Comparison of ENCODE assay signal across 10 cellular contexts in the genomic region with DNA sequence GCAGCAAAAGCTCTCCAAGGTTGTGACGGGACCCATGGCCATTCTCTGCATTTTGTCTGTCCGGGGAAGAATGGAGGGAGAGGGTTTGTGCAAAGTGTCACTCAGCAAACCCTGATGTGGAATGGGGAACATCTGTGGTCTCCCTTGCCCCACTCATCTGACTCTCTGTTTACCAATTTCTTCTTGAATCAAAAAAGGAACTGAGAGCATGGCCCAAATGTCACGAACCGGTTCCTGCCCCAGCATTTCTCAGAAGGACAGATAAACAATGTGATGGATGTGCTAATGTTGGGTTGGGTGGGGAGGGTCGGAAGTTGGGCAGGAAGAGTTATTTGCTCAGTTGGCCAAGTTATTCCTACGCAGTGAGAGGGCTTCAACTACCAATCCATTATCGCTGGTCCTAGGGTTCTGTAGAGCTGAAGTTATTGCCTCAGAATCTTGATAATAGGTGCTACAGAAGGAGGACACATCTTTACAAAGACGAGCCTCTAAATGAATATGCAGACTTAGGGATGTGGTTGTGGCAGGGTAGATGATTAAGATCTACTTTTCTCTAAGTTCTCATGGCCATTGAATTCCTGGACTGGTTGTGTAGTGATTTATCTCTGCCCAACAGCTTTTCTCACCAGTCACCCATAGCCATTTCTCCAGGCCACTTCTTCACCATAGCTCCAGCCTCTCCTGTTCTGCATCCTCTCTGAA. TPM values are rescaled to one million over a fixed set of nuclear protein-coding genes. Genes with fewer than 3 reads are reported as not detected.
DNase-seq lines count a peak whose midpoint lies in the region; ATAC-seq and TF ChIP-seq lines count a peak whose summit lies in the region.
"Had no signal": no experiment of that assay in that cellular context is flagged by ENCODE, and none has a peak within 500 bp of the region (broad histone marks: within the 10 kb centered on the region; RNA-seq: fewer than 3 reads in every experiment).

No MANE protein-coding gene starts in this region.

- intact Hi-C loops in sciatic nerve (cut with DNase I), result no loop called here

- DNase-seq in effector memory CD8-positive, alpha-beta T cell, result no peak
- DNase-seq in sciatic nerve (ENCODE audit: low spot score), result no peak
- DNase-seq in NCI-H524 (lab: John Stamatoyannopoulos, UW), result no peak
- no peak for DNase-seq in erythroblast (lab: John Stamatoyannopoulos, UW)
- DNase-seq: NCI-H226 had no signal

- H3K27me3 Mint-ChIP-seq in effector memory CD8-positive, alpha-beta T cell, result no peaks in the 10 kb centered on the region

- peaks cover 5% of the 10 kb centered on the region for H3K36me3 Mint-ChIP-seq in effector memory CD8-positive, alpha-beta T cell (ENCODE audit: insufficient read depth)

- peak overlapping the region; percentile 82 to 89 for H3K27ac Mint-ChIP-seq in effector memory CD8-positive, alpha-beta T cell

- ATAC-seq in GM18498 (IDR thresholded peaks at IDR 0.05; ENCODE audit: unreplicated experiment) (peak; percentile 24), HG03521 (IDR thresholded peaks at IDR 0.05; ENCODE audit: unreplicated experiment) (peak; percentile 34), sciatic nerve (peak; percentile 55), SK-N-SH treated with all-trans-retinoic acid at 6 μM for 48 hours (no peak), GM21786 (IDR thresholded peaks at IDR 0.05; ENCODE audit: unreplicated experiment) (no peak)
- no peak for ATAC-seq in effector memory CD8-positive, alpha-beta T cell (replicated peaks)

- no peaks in the 10 kb centered on the region for H3K9me3 Mint-ChIP-seq in effector memory CD8-positive, alpha-beta T cell

- peaks cover 21 to 41% of the 10 kb centered on the region in 2 donors for H3K4me1 Mint-ChIP-seq in effector memory CD8-positive, alpha-beta T cell (ENCODE audit: low read depth in 2 of 2)

- H3K4me3 Mint-ChIP-seq in effector memory CD8-positive, alpha-beta T cell, result peak overlapping the region in 1 of 2 donors; percentile 78

- no peak for TF ChIP-seq POLR2A in erythroblast (IDR thresholded peaks at IDR 0.05; ENCODE audit: low read length)

TF ChIP-seq in SK-N-SH treated with all-trans-retinoic acid at 6 μM for 48 hours, 23 proteins besides CTCF, POLR2A, EP300 and RAD21:
- TF ChIP-seq OSR1 (CRISPR knock-in tag; IDR thresholded peaks at IDR 0.05) (no peak), ZNF8 (CRISPR knock-in tag; IDR thresholded peaks at IDR 0.05) (no peak), ZNF70 (CRISPR knock-in tag; IDR thresholded peaks at IDR 0.05) (no peak), ZNF565 (CRISPR knock-in tag; conservative IDR thresholded peaks at IDR 0.05; ENCODE audit: low read depth) (no peak), ESRRG (CRISPR knock-in tag; IDR thresholded peaks at IDR 0.05) (no peak), BACH2 (CRISPR knock-in tag; IDR thresholded peaks at IDR 0.05; ENCODE audit: borderline replicate concordance) (no peak), ARNTL (CRISPR knock-in tag; IDR thresholded peaks at IDR 0.05; ENCODE audit: borderline replicate concordance, low read depth) (no peak), TOX (CRISPR knock-in tag; IDR thresholded peaks at IDR 0.05; ENCODE audit: borderline replicate concordance) (no peak), RARB (CRISPR knock-in tag; IDR thresholded peaks at IDR 0.05) (no peak)
- TF ChIP-seq, protein P1, sequence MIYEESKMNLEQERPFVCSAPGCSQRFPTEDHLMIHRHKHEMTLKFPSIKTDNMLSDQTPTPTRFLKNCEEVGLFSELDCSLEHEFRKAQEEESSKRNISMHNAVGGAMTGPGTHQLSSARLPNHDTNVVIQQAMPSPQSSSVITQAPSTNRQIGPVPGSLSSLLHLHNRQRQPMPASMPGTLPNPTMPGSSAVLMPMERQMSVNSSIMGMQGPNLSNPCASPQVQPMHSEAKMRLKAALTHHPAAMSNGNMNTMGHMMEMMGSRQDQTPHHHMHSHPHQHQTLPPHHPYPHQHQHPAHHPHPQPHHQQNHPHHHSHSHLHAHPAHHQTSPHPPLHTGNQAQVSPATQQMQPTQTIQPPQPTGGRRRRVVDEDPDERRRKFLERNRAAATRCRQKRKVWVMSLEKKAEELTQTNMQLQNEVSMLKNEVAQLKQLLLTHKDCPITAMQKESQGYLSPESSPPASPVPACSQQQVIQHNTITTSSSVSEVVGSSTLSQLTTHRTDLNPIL (CRISPR knock-in tag; IDR thresholded peaks at IDR 0.05; ENCODE audit: low read depth), result no peak
- TF ChIP-seq, protein P2, sequence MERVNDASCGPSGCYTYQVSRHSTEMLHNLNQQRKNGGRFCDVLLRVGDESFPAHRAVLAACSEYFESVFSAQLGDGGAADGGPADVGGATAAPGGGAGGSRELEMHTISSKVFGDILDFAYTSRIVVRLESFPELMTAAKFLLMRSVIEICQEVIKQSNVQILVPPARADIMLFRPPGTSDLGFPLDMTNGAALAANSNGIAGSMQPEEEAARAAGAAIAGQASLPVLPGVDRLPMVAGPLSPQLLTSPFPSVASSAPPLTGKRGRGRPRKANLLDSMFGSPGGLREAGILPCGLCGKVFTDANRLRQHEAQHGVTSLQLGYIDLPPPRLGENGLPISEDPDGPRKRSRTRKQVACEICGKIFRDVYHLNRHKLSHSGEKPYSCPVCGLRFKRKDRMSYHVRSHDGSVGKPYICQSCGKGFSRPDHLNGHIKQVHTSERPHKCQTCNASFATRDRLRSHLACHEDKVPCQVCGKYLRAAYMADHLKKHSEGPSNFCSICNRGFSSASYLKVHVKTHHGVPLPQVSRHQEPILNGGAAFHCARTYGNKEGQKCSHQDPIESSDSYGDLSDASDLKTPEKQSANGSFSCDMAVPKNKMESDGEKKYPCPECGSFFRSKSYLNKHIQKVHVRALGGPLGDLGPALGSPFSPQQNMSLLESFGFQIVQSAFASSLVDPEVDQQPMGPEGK (CRISPR knock-in tag; IDR thresholded peaks at IDR 0.05; ENCODE audit: borderline replicate concordance), result no peak
- TF ChIP-seq, protein P3, sequence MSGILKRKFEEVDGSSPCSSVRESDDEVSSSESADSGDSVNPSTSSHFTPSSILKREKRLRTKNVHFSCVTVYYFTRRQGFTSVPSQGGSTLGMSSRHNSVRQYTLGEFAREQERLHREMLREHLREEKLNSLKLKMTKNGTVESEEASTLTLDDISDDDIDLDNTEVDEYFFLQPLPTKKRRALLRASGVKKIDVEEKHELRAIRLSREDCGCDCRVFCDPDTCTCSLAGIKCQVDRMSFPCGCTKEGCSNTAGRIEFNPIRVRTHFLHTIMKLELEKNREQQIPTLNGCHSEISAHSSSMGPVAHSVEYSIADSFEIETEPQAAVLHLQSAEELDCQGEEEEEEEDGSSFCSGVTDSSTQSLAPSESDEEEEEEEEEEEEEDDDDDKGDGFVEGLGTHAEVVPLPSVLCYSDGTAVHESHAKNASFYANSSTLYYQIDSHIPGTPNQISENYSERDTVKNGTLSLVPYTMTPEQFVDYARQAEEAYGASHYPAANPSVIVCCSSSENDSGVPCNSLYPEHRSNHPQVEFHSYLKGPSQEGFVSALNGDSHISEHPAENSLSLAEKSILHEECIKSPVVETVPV (CRISPR knock-in tag; IDR thresholded peaks at IDR 0.05), result no peak
- TF ChIP-seq, protein P4, sequence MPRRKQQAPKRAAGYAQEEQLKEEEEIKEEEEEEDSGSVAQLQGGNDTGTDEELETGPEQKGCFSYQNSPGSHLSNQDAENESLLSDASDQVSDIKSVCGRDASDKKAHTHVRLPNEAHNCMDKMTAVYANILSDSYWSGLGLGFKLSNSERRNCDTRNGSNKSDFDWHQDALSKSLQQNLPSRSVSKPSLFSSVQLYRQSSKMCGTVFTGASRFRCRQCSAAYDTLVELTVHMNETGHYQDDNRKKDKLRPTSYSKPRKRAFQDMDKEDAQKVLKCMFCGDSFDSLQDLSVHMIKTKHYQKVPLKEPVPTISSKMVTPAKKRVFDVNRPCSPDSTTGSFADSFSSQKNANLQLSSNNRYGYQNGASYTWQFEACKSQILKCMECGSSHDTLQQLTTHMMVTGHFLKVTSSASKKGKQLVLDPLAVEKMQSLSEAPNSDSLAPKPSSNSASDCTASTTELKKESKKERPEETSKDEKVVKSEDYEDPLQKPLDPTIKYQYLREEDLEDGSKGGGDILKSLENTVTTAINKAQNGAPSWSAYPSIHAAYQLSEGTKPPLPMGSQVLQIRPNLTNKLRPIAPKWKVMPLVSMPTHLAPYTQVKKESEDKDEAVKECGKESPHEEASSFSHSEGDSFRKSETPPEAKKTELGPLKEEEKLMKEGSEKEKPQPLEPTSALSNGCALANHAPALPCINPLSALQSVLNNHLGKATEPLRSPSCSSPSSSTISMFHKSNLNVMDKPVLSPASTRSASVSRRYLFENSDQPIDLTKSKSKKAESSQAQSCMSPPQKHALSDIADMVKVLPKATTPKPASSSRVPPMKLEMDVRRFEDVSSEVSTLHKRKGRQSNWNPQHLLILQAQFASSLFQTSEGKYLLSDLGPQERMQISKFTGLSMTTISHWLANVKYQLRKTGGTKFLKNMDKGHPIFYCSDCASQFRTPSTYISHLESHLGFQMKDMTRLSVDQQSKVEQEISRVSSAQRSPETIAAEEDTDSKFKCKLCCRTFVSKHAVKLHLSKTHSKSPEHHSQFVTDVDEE (CRISPR knock-in tag; IDR thresholded peaks at IDR 0.05), result no peak
- TF ChIP-seq, protein P5, sequence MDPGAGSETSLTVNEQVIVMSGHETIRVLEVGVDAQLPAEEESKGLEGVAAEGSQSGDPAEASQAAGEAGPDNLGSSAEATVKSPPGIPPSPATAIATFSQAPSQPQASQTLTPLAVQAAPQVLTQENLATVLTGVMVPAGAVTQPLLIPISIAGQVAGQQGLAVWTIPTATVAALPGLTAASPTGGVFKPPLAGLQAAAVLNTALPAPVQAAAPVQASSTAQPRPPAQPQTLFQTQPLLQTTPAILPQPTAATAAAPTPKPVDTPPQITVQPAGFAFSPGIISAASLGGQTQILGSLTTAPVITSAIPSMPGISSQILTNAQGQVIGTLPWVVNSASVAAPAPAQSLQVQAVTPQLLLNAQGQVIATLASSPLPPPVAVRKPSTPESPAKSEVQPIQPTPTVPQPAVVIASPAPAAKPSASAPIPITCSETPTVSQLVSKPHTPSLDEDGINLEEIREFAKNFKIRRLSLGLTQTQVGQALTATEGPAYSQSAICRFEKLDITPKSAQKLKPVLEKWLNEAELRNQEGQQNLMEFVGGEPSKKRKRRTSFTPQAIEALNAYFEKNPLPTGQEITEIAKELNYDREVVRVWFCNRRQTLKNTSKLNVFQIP (CRISPR knock-in tag; IDR thresholded peaks at IDR 0.05; ENCODE audit: borderline replicate concordance, low read depth), result no peak

RNA-seq across cellular contexts. Expression of a gene that starts 9.6 kb away (rescaled TPM):
- total RNA-seq in sciatic nerve, result 22.7 TPM

RNA-seq across cellular contexts. Expression of a gene that starts 18.7 kb away (rescaled TPM):
- 4.9 TPM for total RNA-seq in sciatic nerve

RNA-seq across cellular contexts. Expression of a gene that starts 26.1 kb away (rescaled TPM):
- total RNA-seq in sciatic nerve, result 29.1 TPM

RNA-seq across cellular contexts. Expression of a gene that starts 33.0 kb away (rescaled TPM):
- total RNA-seq in sciatic nerve, result 0.49 TPM
- total RNA-seq: renal cortical epithelial cell had no signal

Comparison
In these comparisons a context has a peak if more than half of its experiments do, and no peak if none do; other contexts are left out.
1. ATAC-seq: peak in GM18498 (single experiment), HG03521 (single experiment) and sciatic nerve (single experiment); none in effector memory CD8-positive, alpha-beta T cell (single experiment), SK-N-SH treated with all-trans-retinoic acid at 6 μM for 48 hours (single experiment) and GM21786 (single experiment).